Comparison of ENCODE assay signal across 21 cellular contexts in the genomic region with DNA sequence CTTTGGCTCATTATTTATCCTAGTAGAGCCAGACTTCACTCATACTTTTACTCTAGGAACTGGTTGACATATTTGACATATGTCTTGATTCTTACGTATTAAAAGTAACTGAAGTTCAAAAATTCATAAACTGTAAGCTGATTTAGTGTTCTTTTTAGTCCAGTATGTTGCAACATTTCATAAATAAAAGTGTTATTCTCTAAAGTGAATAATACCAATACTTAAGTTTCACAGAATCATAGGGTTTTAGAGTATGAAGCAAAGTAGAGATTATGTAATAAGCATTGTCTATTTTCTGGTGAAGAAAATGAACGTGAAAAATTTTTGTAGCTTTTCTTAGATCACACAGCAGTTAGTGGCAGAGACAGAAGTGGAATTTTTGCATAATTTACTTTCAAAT.
A peak's percentile ranks its signal among the peaks of the same experiment; 100 is the strongest.
DNase-seq lines count a peak whose midpoint lies in the region; ATAC-seq, FAIRE-seq and TF ChIP-seq lines count a peak whose summit lies in the region.
"Had no signal": no experiment of that assay in that cellular context is flagged by ENCODE, and none has a peak within 500 bp of the region (broad histone marks: within the 10 kb centered on the region; RNA-seq: fewer than 3 reads in every experiment).

No MANE protein-coding gene starts in this region.

- H3K4me2 ChIP-seq in Karpas-422 (ENCODE audit: low read depth, low read length, poor library complexity, severe bottlenecking) = no peak overlapping the region
- H3K4me2 ChIP-seq: A549, BLaER1 had no signal

- H3K36me3 ChIP-seq in A673 (ENCODE audit: insufficient read depth, low read length, poor library complexity, severe bottlenecking) = no peaks in the 10 kb centered on the region
- H3K36me3 ChIP-seq in Karpas-422 (ENCODE audit: insufficient read depth, low read length) = no peaks in the 10 kb centered on the region; the same call in 1 of the 2 replicates

- H3K27me3 ChIP-seq in A673 (replicated peaks; ENCODE audit: insufficient read depth, low read depth, low read length, poor library complexity) = no peaks in the 10 kb centered on the region
- no peaks in the 10 kb centered on the region for H3K27me3 ChIP-seq in Karpas-422 (ENCODE audit: low read length)
- H3K27me3 ChIP-seq: BLaER1 had no signal

- no peak overlapping the region for H3K9ac ChIP-seq in Karpas-422 (ENCODE audit: low read length)
- H3K9ac ChIP-seq: BLaER1 had no signal

- H3K4me3 Mint-ChIP-seq in WTC11 = no peak overlapping the region
- H3K4me3 Mint-ChIP-seq: CD4-positive, alpha-beta T cell; H9 had no signal

- peak; percentile 15 for FAIRE-seq in frontal cortex (lab: Jason Lieb, UNC)
- FAIRE-seq: A549 had no signal

- H3K9me3 Mint-ChIP-seq in WTC11 = no peaks in the 10 kb centered on the region
- H3K9me3 Mint-ChIP-seq: CD4-positive, alpha-beta T cell; H9 had no signal

- TF ChIP-seq CTCF in A673 (conservative IDR thresholded peaks at IDR 0.05; ENCODE audit: low read depth, low read length) (no peak), WTC11 (IDR thresholded peaks at IDR 0.05) (no peak)

- H3K4me1 ChIP-seq in A673 (ENCODE audit: insufficient read depth, low read length, poor library complexity, severe bottlenecking) = peaks cover 83% of the 10 kb centered on the region
- H3K4me1 ChIP-seq in Karpas-422 (ENCODE audit: low read length) = peaks cover 32% of the 10 kb centered on the region
- H3K4me1 ChIP-seq: BLaER1 had no signal

- H3K27ac ChIP-seq in A673 (ENCODE audit: low read depth, low read length, poor library complexity, severe bottlenecking) (peak overlapping the region; percentile 8), Karpas-422 (ENCODE audit: low read length) (peak overlapping the region; percentile 1)
- H3K27ac ChIP-seq: A549, BLaER1 had no signal

- no peaks in the 10 kb centered on the region for H3K27me3 Mint-ChIP-seq in WTC11 (ENCODE audit: low read depth)
- H3K27me3 Mint-ChIP-seq: CD4-positive, alpha-beta T cell had no signal

- DNase-seq in A673 (ENCODE audit: low spot score) (no peak), Karpas-422 (no peak), frontal cortex (ENCODE audit: low spot score in 2 of 2) (no peak), sciatic nerve (ENCODE audit: low spot score) (no peak), WTC11 (ENCODE audit: low spot score) (no peak)
- no peak for DNase-seq in effector CD4-positive, alpha-beta T cell
- DNase-seq in stimulated activated naive CD4-positive, alpha-beta T cell (lab: John Stamatoyannopoulos, UW) = no peak
- DNase-seq: CD4-positive, alpha-beta T cell; COR-L47; DMS 273 treated with DMSO at 0.1 percent for 48 hours; DMS79 treated with DMSO at 0.1 percent for 48 hours; H9; NCI-H1105 treated with DMSO at 0.1 percent for 48 hours; NCI-H2029 treated with DMSO at 0.1 percent for 48 hours; NCI-H2171; NCI-H345; NCI-H524 treated with DMSO at 0.1 percent for 48 hours; NCI-H82 had no signal

- no peak overlapping the region for H3K27ac Mint-ChIP-seq in WTC11
- H3K27ac Mint-ChIP-seq: CD4-positive, alpha-beta T cell had no signal

- H3K79me2 ChIP-seq in Karpas-422 (ENCODE audit: low read length) = peaks cover 79% of the 10 kb centered on the region

- no peak overlapping the region for H2AFZ ChIP-seq in Karpas-422 (ENCODE audit: low read length)

- peaks cover 15% of the 10 kb centered on the region for H3K4me1 Mint-ChIP-seq in WTC11

- no TSS peak for BruUV-seq in A673 (replicated peaks; lab: Mats Ljungman, UMichigan)

- intact Hi-C loops in A673 (cut with micrococcal nuclease; ENCODE audit: unreplicated experiment) (loop anchor here (5.0 kb wide), 1 partner anchor 66 kb away; no protein-coding TSS in a partner anchor), sciatic nerve (cut with DNase I) (no loop called here)

- no peaks in the 10 kb centered on the region for H3K9me2 ChIP-seq in Karpas-422 (replicated peaks; ENCODE audit: insufficient read depth, low read length)

- H4K20me1 ChIP-seq in Karpas-422 (ENCODE audit: insufficient read depth, low read depth, low read length) = no peaks in the 10 kb centered on the region
- H4K20me1 ChIP-seq: BLaER1 had no signal

- no peaks in the 10 kb centered on the region for H3K9me3 ChIP-seq in A673 (ENCODE audit: low read depth, low read length, poor library complexity, severe bottlenecking)
- no peaks in the 10 kb centered on the region for H3K9me3 ChIP-seq in Karpas-422 (ENCODE audit: low read length)
- H3K9me3 ChIP-seq: A549, BLaER1 had no signal

- H3K4me3 ChIP-seq in A673 (ENCODE audit: low read depth, low read length, poor library complexity, severe bottlenecking) (no peak overlapping the region), Karpas-422 (ENCODE audit: low read length) (no peak overlapping the region)
- H3K4me3 ChIP-seq: A549, BLaER1 had no signal

- no peaks in the 10 kb centered on the region for H3K36me3 Mint-ChIP-seq in WTC11

- ATAC-seq in sciatic nerve (peak; percentile 68), WTC11 (no peak)
- ATAC-seq: A549, Panc1 had no signal

- CTCF ChIA-PET in A673 (lab: Charles Lee) (interaction anchor here (0.5 kb wide), 1 partner anchor 324 kb away, joined by 3 read pairs; no protein-coding TSS in a partner anchor), WTC11 (lab: Charles Lee) (no interaction called here)

- POLR2A ChIA-PET in A673 (lab: Charles Lee; ENCODE audit: low non-redundant PET) = no interaction called here
- POLR2A ChIA-PET in WTC11 (lab: Charles Lee) = no interaction called here

TF ChIP-seq in WTC11, 78 proteins besides CTCF, POLR2A, EP300 and RAD21:
- TF ChIP-seq NR1H2 (CRISPR knock-in tag; IDR thresholded peaks at IDR 0.05) = no peak
- TF ChIP-seq ZBTB21 (CRISPR knock-in tag; IDR thresholded peaks at IDR 0.05; ENCODE audit: borderline replicate concordance) = no peak
- TF ChIP-seq, protein P1, sequence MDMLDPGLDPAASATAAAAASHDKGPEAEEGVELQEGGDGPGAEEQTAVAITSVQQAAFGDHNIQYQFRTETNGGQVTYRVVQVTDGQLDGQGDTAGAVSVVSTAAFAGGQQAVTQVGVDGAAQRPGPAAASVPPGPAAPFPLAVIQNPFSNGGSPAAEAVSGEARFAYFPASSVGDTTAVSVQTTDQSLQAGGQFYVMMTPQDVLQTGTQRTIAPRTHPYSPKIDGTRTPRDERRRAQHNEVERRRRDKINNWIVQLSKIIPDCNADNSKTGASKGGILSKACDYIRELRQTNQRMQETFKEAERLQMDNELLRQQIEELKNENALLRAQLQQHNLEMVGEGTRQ (CRISPR knock-in tag; IDR thresholded peaks at IDR 0.05) = no peak
- TF ChIP-seq, protein P2, sequence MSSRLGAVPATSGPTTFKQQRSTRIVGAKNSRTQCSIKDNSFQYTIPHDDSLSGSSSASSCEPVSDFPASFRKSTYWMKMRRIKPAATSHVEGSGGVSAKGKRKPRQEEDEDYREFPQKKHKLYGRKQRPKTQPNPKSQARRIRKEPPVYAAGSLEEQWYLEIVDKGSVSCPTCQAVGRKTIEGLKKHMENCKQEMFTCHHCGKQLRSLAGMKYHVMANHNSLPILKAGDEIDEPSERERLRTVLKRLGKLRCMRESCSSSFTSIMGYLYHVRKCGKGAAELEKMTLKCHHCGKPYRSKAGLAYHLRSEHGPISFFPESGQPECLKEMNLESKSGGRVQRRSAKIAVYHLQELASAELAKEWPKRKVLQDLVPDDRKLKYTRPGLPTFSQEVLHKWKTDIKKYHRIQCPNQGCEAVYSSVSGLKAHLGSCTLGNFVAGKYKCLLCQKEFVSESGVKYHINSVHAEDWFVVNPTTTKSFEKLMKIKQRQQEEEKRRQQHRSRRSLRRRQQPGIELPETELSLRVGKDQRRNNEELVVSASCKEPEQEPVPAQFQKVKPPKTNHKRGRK (CRISPR knock-in tag; IDR thresholded peaks at IDR 0.05; ENCODE audit: borderline replicate concordance) = no peak
- TF ChIP-seq JUN (CRISPR knock-in tag; IDR thresholded peaks at IDR 0.05) = no peak
